8 cellular contexts compared by ENCODE assay signal in genomic region chr1:67833595-67833926, GRCh38. TPM values are rescaled to one million over a fixed set of nuclear protein-coding genes. Genes with fewer than 3 reads are reported as not detected.
DNase-seq lines count a peak whose midpoint lies in the region; ATAC-seq and TF ChIP-seq lines count a peak whose summit lies in the region.

No MANE protein-coding gene starts in this region.

- H3K4me1 Mint-ChIP-seq in type B pancreatic cell (ENCODE audit: unreplicated experiment), result peaks cover 13% of the 10 kb centered on the region

- peak; percentile 3 for ATAC-seq in HG02885 (IDR thresholded peaks at IDR 0.05; ENCODE audit: poor library complexity, unreplicated experiment)
- peak; percentile 22 to 44 for ATAC-seq in lower lobe of right lung

- H3K27me3 ChIP-seq in lower lobe of right lung (ENCODE audit: low read depth), result peaks cover 6% of the 10 kb centered on the region

- H3K9me3 Mint-ChIP-seq in type B pancreatic cell, result no peaks in the 10 kb centered on the region

- H3K4me3 ChIP-seq in AG10803 (ENCODE audit: low read length) (peak overlapping the region; percentile 88), cardiac fibroblast (replicated peaks in 1 of 2; ENCODE audit: low read depth in 2 of 2, low read length in 2 of 2) (peak overlapping the region; percentile 85 to 93), lower lobe of right lung (peak overlapping the region; percentile 82)

- peak overlapping the region; percentile 82 for H3K27ac ChIP-seq in lower lobe of right lung

- intact Hi-C loops in lower lobe of right lung (cut with DNase I), result no loop called here

- H3K27me3 Mint-ChIP-seq in type B pancreatic cell, result peaks cover 14% of the 10 kb centered on the region

- no peak for TF ChIP-seq CTCF in AG10803 (conservative IDR thresholded peaks at IDR 0.05; ENCODE audit: low read length)
- no peak for TF ChIP-seq CTCF in cardiac fibroblast (IDR thresholded peaks at IDR 0.05; ENCODE audit: low read depth, low read length)
- TF ChIP-seq CTCF in lower lobe of right lung (IDR thresholded peaks at IDR 0.05), result no peak
- no peak for TF ChIP-seq CTCF in type B pancreatic cell (conservative IDR thresholded peaks at IDR 0.05)

- no peaks in the 10 kb centered on the region for H3K36me3 ChIP-seq in lower lobe of right lung

- H3K27ac Mint-ChIP-seq in type B pancreatic cell, result no peak overlapping the region

- peak overlapping the region; percentile 97 for H3K4me3 Mint-ChIP-seq in type B pancreatic cell

- no peaks in the 10 kb centered on the region for H3K9me3 ChIP-seq in lower lobe of right lung

- DNase-seq in AG10803 (ENCODE audit: low read depth) (peak; percentile 84), cardiac fibroblast (ENCODE audit: low read depth in 2 of 2) (peak; percentile 77 to 86), lower lobe of right lung (no peak), type B pancreatic cell (ENCODE audit: extremely low spot score, unreplicated experiment) (no peak), iPS-NIHi11 (ENCODE audit: low spot score) (no peak), kidney glomerular epithelial cell (lab: John Stamatoyannopoulos, UW) (no peak), NCI-H1417 treated with DMSO at 0.1 percent for 48 hours (lab: John Stamatoyannopoulos, UW) (no peak)

- no peaks in the 10 kb centered on the region for H3K36me3 Mint-ChIP-seq in type B pancreatic cell

- peaks cover 9% of the 10 kb centered on the region for H3K4me1 ChIP-seq in lower lobe of right lung

RNA-seq across cellular contexts. Expression of gene GNG12, which starts 0.3 kb away (rescaled TPM):
- total RNA-seq in lower lobe of right lung (43.3 TPM), type B pancreatic cell (ENCODE audit: low replicate concordance) (17.9 and 23.2 TPM in 2 replicates)

Comparison
In these comparisons a context has a peak if more than half of its experiments do, and no peak if none do; other contexts are left out.
1. DNase-seq: peak in AG10803 (single experiment) and cardiac fibroblast (2 of 2); none in lower lobe of right lung (single experiment), type B pancreatic cell (single experiment), iPS-NIHi11 (single experiment), kidney glomerular epithelial cell (single experiment) and NCI-H1417 treated with DMSO at 0.1 percent for 48 hours (single experiment).
2. Peak in every context shown above with its lines, with median percentiles within 50 percentile points of each other: H3K4me3 ChIP-seq.